ENCODE assay signal across 17 cellular contexts in the genomic region with DNA sequence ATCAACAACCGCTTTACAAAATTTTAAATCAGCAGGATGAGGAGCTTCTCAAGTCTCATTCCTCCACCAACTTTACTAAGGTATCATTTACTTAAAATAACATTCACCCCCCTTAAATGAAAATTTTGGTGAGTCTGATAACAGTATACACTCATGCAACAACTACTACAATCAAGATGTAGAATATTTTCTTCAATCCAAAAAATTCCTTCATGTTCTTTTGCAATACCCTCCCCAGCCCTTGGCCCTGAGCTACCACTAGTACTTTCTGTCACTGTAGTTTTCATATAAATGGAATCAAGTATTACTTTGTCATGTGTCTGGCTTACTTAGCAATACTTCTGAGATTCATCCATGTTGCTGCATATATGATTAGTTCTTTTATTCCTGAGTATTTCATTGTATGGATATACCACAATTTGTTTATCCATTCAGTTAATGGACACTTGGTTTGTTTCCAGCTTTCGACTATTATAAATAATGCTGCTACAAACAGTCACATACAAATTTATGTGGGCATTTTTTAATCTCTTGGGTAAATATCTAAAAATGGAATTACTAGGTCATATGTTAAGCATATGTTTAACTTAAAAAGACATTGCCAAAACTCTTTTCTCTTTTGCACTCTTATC. TPM values are rescaled to one million over a fixed set of nuclear protein-coding genes. Genes with fewer than 3 reads are reported as not detected.
A peak's percentile ranks its signal among the peaks of the same experiment; 100 is the strongest.
DNase-seq lines count a peak whose midpoint lies in the region; ATAC-seq, FAIRE-seq and TF ChIP-seq lines count a peak whose summit lies in the region.
"Had no signal": no experiment of that assay in that cellular context is flagged by ENCODE, and none has a peak within 500 bp of the region (broad histone marks: within the 10 kb centered on the region; RNA-seq: fewer than 3 reads in every experiment).

No MANE protein-coding gene starts in this region.

- TF ChIP-seq EP300 in SK-N-SH (IDR thresholded peaks at IDR 0.05; ENCODE audit: borderline replicate concordance in 1 of 2, low read depth in 1 of 2, low read length in 1 of 2): no peak

- no peaks in the 10 kb centered on the region for H3K9me2 ChIP-seq in SK-N-SH

- DNase-seq in SK-N-SH (no peak), adipocyte (ENCODE audit: low read depth) (peak; percentile 67), NCI-H2196 treated with DMSO at 0.1 percent for 48 hours (lab: John Stamatoyannopoulos, UW; ENCODE audit: unreplicated experiment) (no peak), Ammon's horn (ENCODE audit: low spot score) (no peak), erythroblast (lab: John Stamatoyannopoulos, UW) (no peak)
- DNase-seq: AML-193; C1 segment of cervical spinal cord; Calu3; CD4-positive, alpha-beta T cell; DMS 273 treated with DMSO at 0.1 percent for 48 hours; GM23248 had no signal

- H3K4me1 ChIP-seq in SK-N-SH (ENCODE audit: control insufficient read depth in 1 of 2, insufficient read depth in 2 of 2, low read depth in 1 of 2, low read length in 1 of 2) (peaks cover 7 to 37% of the 10 kb centered on the region in 2 experiments; a peak in 3 of 4 replicates), adipocyte (ENCODE audit: control insufficient read depth, insufficient read depth, low read length) (peaks cover 62% of the 10 kb centered on the region)

- CTCF ChIA-PET in SK-N-SH (lab: Yijun Ruan, JAX): no interaction called here

- no peaks in the 10 kb centered on the region; the same call in 1 of the 2 replicates for H4K20me1 ChIP-seq in SK-N-SH (ENCODE audit: insufficient read depth)

- POLR2A ChIA-PET in SK-N-SH (lab: Yijun Ruan, JAX): no interaction called here

- TF ChIP-seq POLR2A in erythroblast (IDR thresholded peaks at IDR 0.05; ENCODE audit: low read length): no peak

- H2AFZ ChIP-seq in SK-N-SH (ENCODE audit: low read depth): no peak overlapping the region
- H2AFZ ChIP-seq: GM23248 had no signal

- no peak overlapping the region for H3K4me3 ChIP-seq in SK-N-SH (ENCODE audit: low read depth in 2 of 2, low read length in 1 of 2)
- H3K4me3 ChIP-seq in adipocyte (ENCODE audit: low read length): no peak overlapping the region
- H3K4me3 ChIP-seq: GM23248 had no signal

- H3K36me3 ChIP-seq in SK-N-SH (replicated peaks in 1 of 2; ENCODE audit: control insufficient read depth in 1 of 2, insufficient read depth in 2 of 2, low read length in 1 of 2) (peaks cover 16 to 33% of the 10 kb centered on the region in 2 experiments), adipocyte (ENCODE audit: control insufficient read depth, insufficient read depth, low read length, severe bottlenecking) (peaks cover 10% of the 10 kb centered on the region)

- no peak overlapping the region for H3K9ac ChIP-seq in SK-N-SH
- H3K9ac ChIP-seq in adipocyte (ENCODE audit: low read length): no peak overlapping the region
- H3K9ac ChIP-seq: GM23248 had no signal

- FAIRE-seq in islet of Langerhans (lab: Jason Lieb, UNC): peak; percentile 70
- FAIRE-seq: H54 had no signal

- H3K4me2 ChIP-seq in SK-N-SH: no peak overlapping the region

- no peak for ATAC-seq in SK-N-SH treated with all-trans-retinoic acid at 6 μM for 48 hours
- no peak for ATAC-seq in HG02884 (IDR thresholded peaks at IDR 0.05; ENCODE audit: unreplicated experiment)
- ATAC-seq: HCT116 had no signal

- WGBS in SK-N-SH (ENCODE audit: low lambda C conversion rate): 94% methylated on average over 2 of the region's 2 CpGs

- no peak overlapping the region for H3K27ac ChIP-seq in SK-N-SH (ENCODE audit: low read depth in 2 of 2, low read length in 1 of 2)
- H3K27ac ChIP-seq: 22Rv1, GM23248 had no signal

- no peaks in the 10 kb centered on the region for H3K9me3 ChIP-seq in SK-N-SH
- no peaks in the 10 kb centered on the region for H3K9me3 ChIP-seq in adipocyte (ENCODE audit: control insufficient read depth, low read length)

- TF ChIP-seq RAD21 in SK-N-SH (IDR thresholded peaks at IDR 0.05; ENCODE audit: low read length): no peak

- H3K79me2 ChIP-seq in SK-N-SH (ENCODE audit: insufficient read depth): peaks cover 83% of the 10 kb centered on the region

- no peak for TF ChIP-seq CTCF in SK-N-SH (IDR thresholded peaks at IDR 0.05)

- peaks cover 21% of the 10 kb centered on the region for H3F3A ChIP-seq in SK-N-SH (replicated peaks; ENCODE audit: insufficient read depth)

- H3K27me3 ChIP-seq in SK-N-SH (ENCODE audit: insufficient read depth) (no peaks in the 10 kb centered on the region), adipocyte (replicated peaks; ENCODE audit: control insufficient read depth, insufficient read depth, low read length) (no peaks in the 10 kb centered on the region)

TF ChIP-seq in SK-N-SH treated with all-trans-retinoic acid at 6 μM for 48 hours, 23 proteins besides CTCF, POLR2A, EP300 and RAD21:
- TF ChIP-seq ISL1 (CRISPR knock-in tag; IDR thresholded peaks at IDR 0.05) (peak; percentile 44), ZNF8 (CRISPR knock-in tag; IDR thresholded peaks at IDR 0.05) (peak; percentile 93), TCF4 (CRISPR knock-in tag; IDR thresholded peaks at IDR 0.05; ENCODE audit: borderline replicate concordance) (no peak)

TF ChIP-seq in SK-N-SH, 30 proteins besides CTCF, POLR2A, EP300 and RAD21:
- TF ChIP-seq EZH2phosphoT487 (IDR thresholded peaks at IDR 0.05; ENCODE audit: borderline replicate concordance, low read depth) (no peak), MAX (IDR thresholded peaks at IDR 0.05; ENCODE audit: low read depth) (no peak), FOSL2 (IDR thresholded peaks at IDR 0.05; ENCODE audit: borderline replicate concordance, low read depth) (no peak), USF2 (IDR thresholded peaks at IDR 0.05; ENCODE audit: borderline replicate concordance, low read depth, low read length) (no peak), NRF1 (IDR thresholded peaks at IDR 0.05; ENCODE audit: low read depth, low read length) (no peak), ZBTB33 (IDR thresholded peaks at IDR 0.05; ENCODE audit: borderline replicate concordance, low read depth) (no peak), YY1 (IDR thresholded peaks at IDR 0.05; ENCODE audit: low read depth) (no peak), RCOR1 (IDR thresholded peaks at IDR 0.05; ENCODE audit: low read length) (no peak), JUND (IDR thresholded peaks at IDR 0.05) (no peak), TCF12 (IDR thresholded peaks at IDR 0.05) (no peak), TEAD4 (IDR thresholded peaks at IDR 0.05; ENCODE audit: borderline replicate concordance, insufficient read depth) (no peak)
TF ChIP-seq in SK-N-SH: peak in this region for 0.

RNA-seq across cellular contexts. Expression of gene NT5C2, which starts 43.0 kb away (rescaled TPM):
- polyA plus RNA-seq in SK-N-SH (2012; rRNA removed): 29.6 and 45.4 TPM in 2 replicates
- 42.8 and 47.5 TPM in 2 replicates for polyA plus RNA-seq in SK-N-SH (2012; cell fraction: cytosol; rRNA removed)
- 21.0 and 39.8 TPM in 2 replicates for polyA plus RNA-seq in SK-N-SH (2012; cell fraction: nucleus; rRNA removed)
